Comparison of ENCODE assay signal across 13 cellular contexts in the genomic region with DNA sequence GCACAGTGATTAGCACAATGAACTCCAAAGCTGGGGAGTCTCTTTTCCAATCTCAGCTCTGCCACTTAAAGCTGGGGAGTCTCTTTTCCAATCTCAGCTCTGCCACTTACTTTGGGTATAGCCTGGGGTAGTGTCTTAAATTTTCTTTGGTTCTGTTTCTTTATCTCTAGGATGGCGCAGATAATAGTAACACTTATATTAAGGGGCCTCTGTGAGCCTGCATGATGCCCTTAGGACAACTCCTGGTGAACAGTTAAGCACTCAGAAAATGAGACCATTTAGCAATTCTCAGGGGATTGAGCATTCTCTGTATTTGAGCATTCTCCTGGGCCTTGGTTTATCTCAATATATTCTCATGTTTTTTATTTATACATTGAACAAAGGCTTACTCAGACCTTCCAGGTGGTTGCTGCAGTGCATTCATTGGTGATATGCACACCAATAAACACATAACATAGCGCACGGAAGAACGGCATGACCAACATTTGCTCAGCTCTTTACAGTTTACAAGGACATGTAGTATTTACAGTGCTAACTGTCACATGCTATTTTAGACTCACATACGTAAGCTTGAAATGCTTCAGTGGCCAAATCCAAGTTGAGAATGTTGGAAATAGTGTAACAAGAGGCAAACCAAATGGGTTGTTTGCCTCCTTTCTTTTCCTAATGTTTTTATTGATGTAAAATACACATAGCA.
DNase-seq lines count a peak whose midpoint lies in the region; ATAC-seq and TF ChIP-seq lines count a peak whose summit lies in the region.
"Had no signal": no experiment of that assay in that cellular context is flagged by ENCODE, and none has a peak within 500 bp of the region (broad histone marks: within the 10 kb centered on the region; RNA-seq: fewer than 3 reads in every experiment).

No MANE protein-coding gene starts in this region.

- intact Hi-C loops in lower lobe of right lung (cut with DNase I): no loop called here

- peaks cover 5% of the 10 kb centered on the region for H3K27me3 Mint-ChIP-seq in glutamatergic neuron (ENCODE audit: unreplicated experiment)
- H3K27me3 Mint-ChIP-seq in T-helper 17 cell: no peaks in the 10 kb centered on the region
- H3K27me3 Mint-ChIP-seq: CD4-positive, CD25-positive, alpha-beta regulatory T cell had no signal

- no peaks in the 10 kb centered on the region for H3K27me3 ChIP-seq in lower lobe of right lung (ENCODE audit: low read depth)

- H3K27ac Mint-ChIP-seq in glutamatergic neuron (ENCODE audit: unreplicated experiment): peak overlapping the region; percentile 39
- no peak overlapping the region for H3K27ac Mint-ChIP-seq in T-helper 17 cell
- no peak overlapping the region for H3K27ac Mint-ChIP-seq in activated naive CD4-positive, alpha-beta T cell treated with anti-CD3 and anti-CD28 coated beads, Interleukin-2, amount 50 U/mL, for 72 hours
- H3K27ac Mint-ChIP-seq: CD4-positive, CD25-positive, alpha-beta regulatory T cell had no signal

- H3K4me1 ChIP-seq in lower lobe of right lung: no peaks in the 10 kb centered on the region

- TF ChIP-seq CTCF in LNCaP clone FGC (IDR thresholded peaks at IDR 0.05; ENCODE audit: control insufficient read depth, extremely low read depth, insufficient read depth) (no peak), glutamatergic neuron (IDR thresholded peaks at IDR 0.05; ENCODE audit: partially characterized antibody, unreplicated experiment) (no peak), lower lobe of right lung (IDR thresholded peaks at IDR 0.05) (no peak)

- H3K4me3 ChIP-seq in LNCaP clone FGC (ENCODE audit: low read depth, low read length) (no peak overlapping the region), lower lobe of right lung (no peak overlapping the region)

- H3K4me3 Mint-ChIP-seq in glutamatergic neuron (ENCODE audit: unreplicated experiment) (no peak overlapping the region), T-helper 17 cell (no peak overlapping the region)
- H3K4me3 Mint-ChIP-seq: CD4-positive, CD25-positive, alpha-beta regulatory T cell had no signal

- H3K36me3 Mint-ChIP-seq in glutamatergic neuron (ENCODE audit: unreplicated experiment) (no peaks in the 10 kb centered on the region), T-helper 17 cell (ENCODE audit: low read depth) (no peaks in the 10 kb centered on the region)
- peaks cover 0 to 24% of the 10 kb centered on the region in 2 donors for H3K36me3 Mint-ChIP-seq in activated naive CD4-positive, alpha-beta T cell treated with anti-CD3 and anti-CD28 coated beads, Interleukin-2, amount 50 U/mL, for 72 hours
- H3K36me3 Mint-ChIP-seq: CD4-positive, CD25-positive, alpha-beta regulatory T cell had no signal

- H3K4me1 Mint-ChIP-seq in glutamatergic neuron (ENCODE audit: low read depth, unreplicated experiment): peaks cover 18% of the 10 kb centered on the region
- no peaks in the 10 kb centered on the region for H3K4me1 Mint-ChIP-seq in T-helper 17 cell
- H3K4me1 Mint-ChIP-seq: CD4-positive, CD25-positive, alpha-beta regulatory T cell had no signal

- no peak overlapping the region for H3K27ac ChIP-seq in lower lobe of right lung

- no peaks in the 10 kb centered on the region for H3K9me3 Mint-ChIP-seq in glutamatergic neuron (ENCODE audit: unreplicated experiment)
- peaks cover 18 to 24% of the 10 kb centered on the region in 2 donors for H3K9me3 Mint-ChIP-seq in activated naive CD4-positive, alpha-beta T cell treated with anti-CD3 and anti-CD28 coated beads, Interleukin-2, amount 50 U/mL, for 72 hours

- no peak for ATAC-seq in lower lobe of right lung
- ATAC-seq in HG02938 (IDR thresholded peaks at IDR 0.05; ENCODE audit: unreplicated experiment): no peak
- no peak for ATAC-seq in T-helper 17 cell
- ATAC-seq in activated naive CD4-positive, alpha-beta T cell treated with anti-CD3 and anti-CD28 coated beads, Interleukin-2, amount 50 U/mL, for 72 hours: no peak

- H3K9me3 ChIP-seq in lower lobe of right lung (no peaks in the 10 kb centered on the region), T-helper 17 cell (ENCODE audit: control insufficient read depth, low read length, poor library complexity, severe bottlenecking) (peaks cover 5% of the 10 kb centered on the region)

- DNase-seq in NCI-H510A treated with DMSO at 0.1 percent for 48 hours (lab: John Stamatoyannopoulos, UW) (peak; percentile 39), NCI-H510A (lab: John Stamatoyannopoulos, UW) (no peak), LNCaP clone FGC (ENCODE audit: low read depth) (peak; percentile 11), glutamatergic neuron (no peak), lower lobe of right lung (no peak), T-helper 17 cell (no peak)
- DNase-seq in activated naive CD4-positive, alpha-beta T cell treated with anti-CD3 and anti-CD28 coated beads, Interleukin-2, amount 50 U/mL, for 72 hours (ENCODE audit: low spot score in 2 of 2): no peak
- DNase-seq: CD4-positive, CD25-positive, alpha-beta regulatory T cell; IMR-90; MV-4-11; NCI-H1417 treated with DMSO at 0.1 percent for 48 hours; NCI-H2029 treated with DMSO at 0.1 percent for 48 hours had no signal

- H3K36me3 ChIP-seq in lower lobe of right lung: no peaks in the 10 kb centered on the region

Comparison
In these comparisons a context has a peak if more than half of its experiments do, and no peak if none do; other contexts are left out.
1. DNase-seq: peak in NCI-H510A treated with DMSO at 0.1 percent for 48 hours (single experiment) and LNCaP clone FGC (single experiment); none in NCI-H510A (single experiment), glutamatergic neuron (single experiment), lower lobe of right lung (single experiment), T-helper 17 cell (0 of 3) and activated naive CD4-positive, alpha-beta T cell treated with anti-CD3 and anti-CD28 coated beads, Interleukin-2, amount 50 U/mL, for 72 hours (0 of 2).